ENCODE assay signal across 8 cellular contexts in the genomic region with DNA sequence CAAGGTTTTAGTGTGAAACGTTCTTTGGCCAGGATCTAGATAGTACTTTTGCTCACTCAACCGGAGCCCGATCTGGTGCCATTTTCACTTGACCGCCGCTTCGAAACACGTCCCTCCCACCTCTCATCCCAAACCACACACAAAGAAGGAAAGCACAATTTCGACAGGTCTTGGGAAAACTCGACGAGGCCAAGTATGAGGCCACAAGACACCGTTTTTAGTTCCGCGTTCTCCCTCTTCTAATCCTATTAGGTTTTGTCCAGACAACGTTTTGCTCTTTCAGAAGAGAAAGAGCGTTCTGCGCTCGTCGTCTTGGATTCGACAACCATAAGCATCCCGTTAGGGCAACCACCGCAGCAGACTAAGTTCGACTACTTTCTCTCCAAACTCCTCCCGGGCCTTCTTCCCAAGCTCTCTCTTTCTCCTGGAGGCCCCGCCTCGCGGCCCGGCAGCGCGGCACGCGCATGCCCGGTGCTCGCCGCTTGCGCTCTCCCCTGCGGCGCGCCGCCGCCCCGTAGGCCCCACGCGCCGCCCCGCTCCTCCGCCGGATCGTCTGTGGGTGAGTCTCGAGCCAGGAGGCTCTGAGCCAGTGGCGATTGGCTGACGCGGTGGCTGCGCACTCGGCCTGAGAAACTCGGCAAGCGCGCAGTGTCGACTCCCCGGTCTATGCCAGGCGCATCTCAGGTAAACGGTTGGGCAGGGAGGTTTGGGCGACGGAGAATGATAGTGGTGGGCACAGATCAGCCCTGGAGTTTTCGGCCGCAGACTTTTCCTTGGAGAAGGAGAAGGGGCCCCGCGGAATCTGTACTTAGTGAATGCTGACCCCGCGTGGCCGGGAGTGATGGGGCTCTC. TPM values are rescaled to one million over a fixed set of nuclear protein-coding genes. Genes with fewer than 3 reads are reported as not detected.
DNase-seq lines count a peak whose midpoint lies in the region; ATAC-seq, FAIRE-seq and TF ChIP-seq lines count a peak whose summit lies in the region.

A gene with protein sequence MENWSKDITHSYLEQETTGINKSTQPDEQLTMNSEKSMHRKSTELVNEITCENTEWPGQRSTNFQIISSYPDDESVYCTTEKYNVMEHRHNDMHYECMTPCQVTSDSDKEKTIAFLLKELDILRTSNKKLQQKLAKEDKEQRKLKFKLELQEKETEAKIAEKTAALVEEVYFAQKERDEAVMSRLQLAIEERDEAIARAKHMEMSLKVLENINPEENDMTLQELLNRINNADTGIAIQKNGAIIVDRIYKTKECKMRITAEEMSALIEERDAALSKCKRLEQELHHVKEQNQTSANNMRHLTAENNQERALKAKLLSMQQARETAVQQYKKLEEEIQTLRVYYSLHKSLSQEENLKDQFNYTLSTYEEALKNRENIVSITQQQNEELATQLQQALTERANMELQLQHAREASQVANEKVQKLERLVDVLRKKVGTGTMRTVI (plus strand): TSS at position 517 of the 852 bp plus-strand sequence. CDS start 49,952 bp downstream, outside the sequence.

- H3K27me3 ChIP-seq in keratinocyte (ENCODE audit: control insufficient read depth, extremely low read depth, insufficient read depth, low read length) (no peaks in the 10 kb centered on the region), skeletal muscle tissue (ENCODE audit: control insufficient read depth in 3 of 3, insufficient read depth in 3 of 3, low read length in 3 of 3) (no peaks in the 10 kb centered on the region)

- FAIRE-seq in keratinocyte (lab: Jason Lieb, UNC) = no peak

- TF ChIP-seq CTCF in coronary artery (IDR thresholded peaks at IDR 0.05) (no peak), keratinocyte (optimal IDR thresholded peaks at IDR 0.05 in 1 of 3, IDR thresholded peaks at IDR 0.05 in 1 of 3, conservative IDR thresholded peaks at IDR 0.05 in 1 of 3; ENCODE audit: extremely low read depth in 1 of 3, insufficient read depth in 2 of 3, low read length in 3 of 3) (peak; percentile 12 to 47 (median 18))

- H3K9me3 ChIP-seq in SK-N-MC (ENCODE audit: low read depth, low read length) = no peaks in the 10 kb centered on the region
- no peaks in the 10 kb centered on the region for H3K9me3 ChIP-seq in keratinocyte (ENCODE audit: control insufficient read depth, low read depth, low read length)
- no peaks in the 10 kb centered on the region for H3K9me3 ChIP-seq in skeletal muscle tissue (ENCODE audit: control insufficient read depth in 3 of 3, low read length in 3 of 3)

- H3K9ac ChIP-seq in SK-N-MC (ENCODE audit: insufficient read length) (peak within 1 kb of the TSS; percentile 90), keratinocyte (ENCODE audit: control insufficient read depth, extremely low read depth, insufficient read depth, low read length) (peak within 1 kb of the TSS; percentile 81), skeletal muscle tissue (ENCODE audit: low read depth in 1 of 3, low read length in 3 of 3) (peak within 1 kb of the TSS; percentile 85 to 92 (median 92))

- TF ChIP-seq RAD21 in Ishikawa (IDR thresholded peaks at IDR 0.05; ENCODE audit: low read depth) = peak; percentile 25; the same call in 1 of the 2 replicates

- peaks cover 15% of the 10 kb centered on the region for H3K4me1 ChIP-seq in keratinocyte (ENCODE audit: control insufficient read depth, extremely low read depth, insufficient read depth, low read length)
- peaks cover 0 to 9% (median 3%) of the 10 kb centered on the region in 3 donors for H3K4me1 ChIP-seq in skeletal muscle tissue (ENCODE audit: control insufficient read depth in 3 of 3, insufficient read depth in 3 of 3, low read length in 3 of 3)

- TF ChIP-seq EP300 in Ishikawa (IDR thresholded peaks at IDR 0.05; ENCODE audit: borderline replicate concordance) = no peak

- H3K27ac ChIP-seq in SK-N-MC (peak within 1 kb of the TSS; percentile 89), coronary artery (peak within 1 kb of the TSS; percentile 92), keratinocyte (ENCODE audit: control insufficient read depth, insufficient read depth, low read length) (peak within 1 kb of the TSS; percentile 84), skeletal muscle tissue (ENCODE audit: low read depth, low read length) (peak within 1 kb of the TSS; percentile 91)

- ATAC-seq in HG03521 (IDR thresholded peaks at IDR 0.05; ENCODE audit: unreplicated experiment) = no peak

- DNase-seq in COLO668 (lab: John Stamatoyannopoulos, UW; ENCODE audit: unreplicated experiment) (peak; percentile 96), SK-N-MC (ENCODE audit: low read depth, low spot score) (peak; percentile 18), coronary artery (ENCODE audit: low spot score) (peak; percentile 88), keratinocyte (ENCODE audit: low read depth, low spot score) (no peak), RPMI8226 (no peak)

- H3K4me3 ChIP-seq in SK-N-MC = peak within 1 kb of the TSS; percentile 99
- peak within 1 kb of the TSS; percentile 79 for H3K4me3 ChIP-seq in coronary artery
- H3K4me3 ChIP-seq in keratinocyte (ENCODE audit: control insufficient read depth in 2 of 3, extremely low read depth in 1 of 3, insufficient read depth in 2 of 3, low read depth in 1 of 3, low read length in 3 of 3) = peak within 1 kb of the TSS; percentile 54 to 83 (median 77)
- peak within 1 kb of the TSS; percentile 83 to 96 (median 88) for H3K4me3 ChIP-seq in skeletal muscle tissue (ENCODE audit: low read length in 3 of 3)

- peaks cover 13% of the 10 kb centered on the region for H3K79me2 ChIP-seq in keratinocyte (ENCODE audit: control insufficient read depth, insufficient read depth, low read length)

- no peaks in the 10 kb centered on the region for H3K9me1 ChIP-seq in keratinocyte (ENCODE audit: control insufficient read depth, extremely low read depth, insufficient read depth, low read length)

- dilution Hi-C loops in keratinocyte (cut with MboI; ENCODE audit: extremely low pct_ligation_motif_present, low sequenced_read_pairs) = no loop called here

- H2AFZ ChIP-seq in keratinocyte (ENCODE audit: control insufficient read depth, low read length) = peak within 1 kb of the TSS; percentile 95

- H3K36me3 ChIP-seq in SK-N-MC (ENCODE audit: insufficient read depth, low read length) (peaks cover 10% of the 10 kb centered on the region; the same call in 1 of the 2 replicates), keratinocyte (ENCODE audit: control insufficient read depth in 2 of 2, extremely low read depth in 1 of 2, insufficient read depth in 2 of 2, low read length in 2 of 2) (no peaks in the 10 kb centered on the region), skeletal muscle tissue (ENCODE audit: control insufficient read depth in 3 of 3, insufficient read depth in 3 of 3, low read length in 3 of 3) (no peaks in the 10 kb centered on the region)

- H3K4me2 ChIP-seq in keratinocyte (ENCODE audit: control insufficient read depth, extremely low read depth, insufficient read depth, low read depth, low read length) = peak within 1 kb of the TSS; percentile 84

- H4K20me1 ChIP-seq in keratinocyte (ENCODE audit: control insufficient read depth, extremely low read depth, insufficient read depth, low read length) = no peaks in the 10 kb centered on the region

TF ChIP-seq in Ishikawa, 13 proteins besides CTCF, POLR2A, EP300 and RAD21 (continues in another document):
- no peak for TF ChIP-seq CREB1 (IDR thresholded peaks at IDR 0.05; ENCODE audit: low read depth)
- TF ChIP-seq, protein P1, sequence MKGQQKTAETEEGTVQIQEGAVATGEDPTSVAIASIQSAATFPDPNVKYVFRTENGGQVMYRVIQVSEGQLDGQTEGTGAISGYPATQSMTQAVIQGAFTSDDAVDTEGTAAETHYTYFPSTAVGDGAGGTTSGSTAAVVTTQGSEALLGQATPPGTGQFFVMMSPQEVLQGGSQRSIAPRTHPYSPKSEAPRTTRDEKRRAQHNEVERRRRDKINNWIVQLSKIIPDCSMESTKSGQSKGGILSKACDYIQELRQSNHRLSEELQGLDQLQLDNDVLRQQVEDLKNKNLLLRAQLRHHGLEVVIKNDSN (IDR thresholded peaks at IDR 0.05) = no peak
- TF ChIP-seq, protein P2, sequence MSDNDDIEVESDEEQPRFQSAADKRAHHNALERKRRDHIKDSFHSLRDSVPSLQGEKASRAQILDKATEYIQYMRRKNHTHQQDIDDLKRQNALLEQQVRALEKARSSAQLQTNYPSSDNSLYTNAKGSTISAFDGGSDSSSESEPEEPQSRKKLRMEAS (IDR thresholded peaks at IDR 0.05) = peak; percentile 0; the same call in 1 of the 2 replicates
- no peak for TF ChIP-seq CEBPB (IDR thresholded peaks at IDR 0.05)
- TF ChIP-seq EGR1 (IDR thresholded peaks at IDR 0.05) = no peak
- no peak for TF ChIP-seq NFIC (IDR thresholded peaks at IDR 0.05)
- TF ChIP-seq TCF12 (IDR thresholded peaks at IDR 0.05; ENCODE audit: low read depth) = no peak
- TF ChIP-seq FOXM1 (IDR thresholded peaks at IDR 0.05; ENCODE audit: borderline replicate concordance, low read depth) = no peak
- TF ChIP-seq YY1 (IDR thresholded peaks at IDR 0.05; ENCODE audit: low read depth) = no peak

RNA-seq across cellular contexts. Expression of the gene that starts here (rescaled TPM):
- polyA plus RNA-seq in keratinocyte = 6.1 to 10.9 TPM (median 6.1 TPM) in 3 replicates
- 38.9 TPM for polyA plus RNA-seq in keratinocyte (2011; ENCODE audit: low read depth)
- 4.0 and 9.5 TPM in 2 replicates for polyA plus RNA-seq in keratinocyte (2011; cell fraction: cytosol; rRNA removed)
- polyA plus RNA-seq in keratinocyte (2011; cell fraction: nucleus; rRNA removed) = 8.4 and 9.9 TPM in 2 replicates
- polyA plus RNA-seq in keratinocyte (2012; ENCODE audit: low replicate concordance) = 4.7 and 5.9 TPM in 2 replicates
- polyA minus RNA-seq in keratinocyte = 0.69 to 19.1 TPM (median 3.8 TPM) in 3 replicates
- polyA minus RNA-seq in keratinocyte (2011; cell fraction: cytosol; rRNA and poly(A)+ RNA removed) = 5.4 TPM
- polyA minus RNA-seq in keratinocyte (2011; cell fraction: nucleus; rRNA and poly(A)+ RNA removed) = 19.7 and 49.8 TPM in 2 replicates
- 16.7 TPM for total RNA-seq in skeletal muscle tissue

Comparison
In these comparisons a context has a peak if more than half of its experiments do, and no peak if none do; other contexts are left out.
1. DNase-seq: peak in COLO668 (single experiment), SK-N-MC (single experiment) and coronary artery (single experiment); none in keratinocyte (single experiment) and RPMI8226 (single experiment).
2. Peak in every context shown above with its lines, with median percentiles within 50 percentile points of each other: H3K27ac ChIP-seq, H3K4me3 ChIP-seq and H3K9ac ChIP-seq.